8 cellular contexts compared by ENCODE assay signal in genomic region chr20:38805502-38805957, GRCh38. TPM values are rescaled to one million over a fixed set of nuclear protein-coding genes. Genes with fewer than 3 reads are reported as not detected.
DNase-seq lines count a peak whose midpoint lies in the region; ATAC-seq and TF ChIP-seq lines count a peak whose summit lies in the region.

Gene PPP1R16B (plus strand): TSS chr20:38805697. CDS start chr20:38835926, 30,229 bp downstream.

- H2AFZ ChIP-seq in Loucy (ENCODE audit: low read length): peak within 1 kb of the TSS; percentile 68

- H3K4me1 ChIP-seq in CD4-positive, alpha-beta memory T cell (ENCODE audit: insufficient read depth, low read length): peaks cover 59% of the 10 kb centered on the region
- peaks cover 45% of the 10 kb centered on the region for H3K4me1 ChIP-seq in Loucy (ENCODE audit: insufficient read depth, low read length, poor library complexity, severe bottlenecking)

- H3K9ac ChIP-seq in Loucy (ENCODE audit: low read depth, low read length, poor library complexity, severe bottlenecking): peak within 1 kb of the TSS; percentile 73

- ATAC-seq in GM21447 (IDR thresholded peaks at IDR 0.05; ENCODE audit: unreplicated experiment) (peak; percentile 60), memory B cell (ENCODE audit: low read depth) (peak; percentile 58)

- intact Hi-C loops in CD4-positive, alpha-beta memory T cell (cut with micrococcal nuclease): loop anchor here (1.0 to 5.0 kb wide), 5 partner anchors 57 to 157 kb away; partner anchors contain the start of genes ACTR5 and DHX35

- DNase-seq in CD4-positive, alpha-beta memory T cell: peak; percentile 79 to 84 (median 80)
- DNase-seq in activated CD4-positive, alpha-beta T cell treated with anti-CD3 and anti-CD28 coated beads for 48 hours: peak; percentile 83
- DNase-seq in coronary artery (ENCODE audit: low spot score): no peak
- peak; percentile 70 to 79 for DNase-seq in memory B cell (ENCODE audit: low spot score in 2 of 2)
- DNase-seq in stimulated activated CD4-positive, alpha-beta T cell treated with anti-CD3 and anti-CD28 coated beads, TNF-alpha, amount 100 ng/mL, for 4 hours (ENCODE audit: low read depth in 3 of 3): peak; percentile 61 to 68 (median 62)
- no peak for DNase-seq in RKO (ENCODE audit: low spot score)

- H3K27me3 Mint-ChIP-seq in CD4-positive, alpha-beta memory T cell: no peaks in the 10 kb centered on the region
- H3K27me3 Mint-ChIP-seq in memory B cell: no peaks in the 10 kb centered on the region

- no peak for TF ChIP-seq CTCF in Loucy (conservative IDR thresholded peaks at IDR 0.05; ENCODE audit: low read length)
- no peak for TF ChIP-seq CTCF in coronary artery (IDR thresholded peaks at IDR 0.05)

- CTCF ChIA-PET in CD4-positive, alpha-beta memory T cell (lab: Charles Lee; ENCODE audit: partially characterized antibody): interaction anchor here (0.7 to 7.3 kb wide), 16 partner anchors 10 to 156 kb away, joined by 3 to 114 read pairs (median 4); partner anchors contain the start of gene DHX35

- H4K20me1 ChIP-seq in Loucy (ENCODE audit: insufficient read depth, low read length, poor library complexity, severe bottlenecking): peaks cover 13% of the 10 kb centered on the region

- H3K9me3 ChIP-seq in CD4-positive, alpha-beta memory T cell (ENCODE audit: control insufficient read depth in 1 of 2, low read length in 2 of 2): no peaks in the 10 kb centered on the region
- H3K9me3 ChIP-seq in Loucy (ENCODE audit: insufficient read depth, low read depth, low read length): no peaks in the 10 kb centered on the region

- H3K9me3 Mint-ChIP-seq in CD4-positive, alpha-beta memory T cell: no peaks in the 10 kb centered on the region
- no peaks in the 10 kb centered on the region for H3K9me3 Mint-ChIP-seq in memory B cell

- H3K9me2 ChIP-seq in Loucy (replicated peaks; ENCODE audit: low read depth, low read length): no peaks in the 10 kb centered on the region

- peak within 1 kb of the TSS; percentile 84 for H3K4me2 ChIP-seq in Loucy (ENCODE audit: low read depth, low read length, poor library complexity, severe bottlenecking)

- H3K4me3 ChIP-seq in CD4-positive, alpha-beta memory T cell (ENCODE audit: low read length in 2 of 2): peak within 1 kb of the TSS; percentile 76 to 94
- peak within 1 kb of the TSS; percentile 81 for H3K4me3 ChIP-seq in Loucy (ENCODE audit: low read length, poor library complexity, severe bottlenecking)
- H3K4me3 ChIP-seq in coronary artery: peak within 1 kb of the TSS; percentile 84

- POLR2A ChIA-PET in CD4-positive, alpha-beta memory T cell (lab: Charles Lee; ENCODE audit: partially characterized antibody): interaction anchor here (1.0 to 7.0 kb wide), 21 partner anchors 10 to 156 kb away, joined by 3 to 185 read pairs (median 8); partner anchors contain the start of genes ACTR5, DHX35 and FAM83D

- H3K4me3 Mint-ChIP-seq in CD4-positive, alpha-beta memory T cell: peak within 1 kb of the TSS; percentile 87 to 94 (median 92)
- peak within 1 kb of the TSS; percentile 92 for H3K4me3 Mint-ChIP-seq in memory B cell

- peaks cover 2% of the 10 kb centered on the region for H3K36me3 ChIP-seq in CD4-positive, alpha-beta memory T cell (ENCODE audit: insufficient read depth, low read length)
- no peaks in the 10 kb centered on the region for H3K36me3 ChIP-seq in Loucy (ENCODE audit: insufficient read depth, low read length)

- peak within 1 kb of the TSS; percentile 97 to 100 (median 99) for H3K27ac Mint-ChIP-seq in CD4-positive, alpha-beta memory T cell
- peak within 1 kb of the TSS; percentile 92 for H3K27ac Mint-ChIP-seq in memory B cell

- H3K4me1 Mint-ChIP-seq in CD4-positive, alpha-beta memory T cell: peaks cover 45 to 58% (median 50%) of the 10 kb centered on the region in 4 donors
- peaks cover 30% of the 10 kb centered on the region for H3K4me1 Mint-ChIP-seq in memory B cell

- H3K79me2 ChIP-seq in Loucy (ENCODE audit: insufficient read depth, low read length): peaks cover 38% of the 10 kb centered on the region

- H3K27ac ChIP-seq in CD4-positive, alpha-beta memory T cell (ENCODE audit: low read depth, low read length): peak within 1 kb of the TSS; percentile 96
- peak within 1 kb of the TSS in 1 of 2 donors; percentile 63 for H3K27ac ChIP-seq in coronary artery

- no peaks in the 10 kb centered on the region for H3K27me3 ChIP-seq in CD4-positive, alpha-beta memory T cell (ENCODE audit: insufficient read depth, low read length)
- H3K27me3 ChIP-seq in Loucy (ENCODE audit: insufficient read depth, low read length, poor library complexity, severe bottlenecking): no peaks in the 10 kb centered on the region

- H3K36me3 Mint-ChIP-seq in CD4-positive, alpha-beta memory T cell: peaks cover 7 to 41% of the 10 kb centered on the region in 2 donors
- peaks cover 9% of the 10 kb centered on the region for H3K36me3 Mint-ChIP-seq in memory B cell

- H3F3A ChIP-seq in Loucy (ENCODE audit: low read depth): peaks cover 9% of the 10 kb centered on the region

RNA-seq across cellular contexts. Expression of gene PPP1R16B, which starts in this region (rescaled TPM):
- total RNA-seq in CD4-positive, alpha-beta memory T cell: 10 to 100 TPM; 54.3 to 55.1 TPM
- 10 to 100 TPM; 17.3 to 36.7 TPM for polyA plus RNA-seq in CD4-positive, alpha-beta memory T cell

Comparison
In these comparisons a context has a peak if more than half of its experiments do, and no peak if none do; other contexts are left out.
1. DNase-seq: peak in CD4-positive, alpha-beta memory T cell (5 of 5), activated CD4-positive, alpha-beta T cell treated with anti-CD3 and anti-CD28 coated beads for 48 hours (single experiment), memory B cell (2 of 2) and stimulated activated CD4-positive, alpha-beta T cell treated with anti-CD3 and anti-CD28 coated beads, TNF-alpha, amount 100 ng/mL, for 4 hours (3 of 3); none in coronary artery (single experiment) and RKO (single experiment).
2. Peak in every context shown above with its lines, with median percentiles within 50 percentile points of each other: H3K4me3 ChIP-seq.